Comparison of ENCODE assay signal across 1 cellular context in genomic region chr1:172532700-172533510, GRCh38.
A peak's percentile ranks its signal among the peaks of the same experiment; 100 is the strongest.
TF ChIP-seq lines count a peak whose summit lies in the region.

Gene SUCO, plus strand, starts transcription at chr1:172533150. Its CDS starts 286 bp downstream, at chr1:172533436.

TF ChIP-seq in H1, 55 proteins besides CTCF, POLR2A, EP300 and RAD21 (continued from another document):
- TF ChIP-seq SIN3A (conservative IDR thresholded peaks at IDR 0.05 in 1 of 2, IDR thresholded peaks at IDR 0.05 in 1 of 2; ENCODE audit: low read depth in 1 of 2, low read length in 2 of 2) (peak in 1 of 2 experiments; percentile 25; a peak in 1 of 4 replicates), BCL11A (IDR thresholded peaks at IDR 0.05; ENCODE audit: low read depth in 2 of 2, low read length in 2 of 2) (no peak), CBX5 (IDR thresholded peaks at IDR 0.05; ENCODE audit: low read depth, low read length) (no peak), KDM4A (IDR thresholded peaks at IDR 0.05; ENCODE audit: low read depth, low read length, severe bottlenecking) (no peak), BACH1 (IDR thresholded peaks at IDR 0.05; ENCODE audit: low read length) (no peak)
